In the genomic region with DNA sequence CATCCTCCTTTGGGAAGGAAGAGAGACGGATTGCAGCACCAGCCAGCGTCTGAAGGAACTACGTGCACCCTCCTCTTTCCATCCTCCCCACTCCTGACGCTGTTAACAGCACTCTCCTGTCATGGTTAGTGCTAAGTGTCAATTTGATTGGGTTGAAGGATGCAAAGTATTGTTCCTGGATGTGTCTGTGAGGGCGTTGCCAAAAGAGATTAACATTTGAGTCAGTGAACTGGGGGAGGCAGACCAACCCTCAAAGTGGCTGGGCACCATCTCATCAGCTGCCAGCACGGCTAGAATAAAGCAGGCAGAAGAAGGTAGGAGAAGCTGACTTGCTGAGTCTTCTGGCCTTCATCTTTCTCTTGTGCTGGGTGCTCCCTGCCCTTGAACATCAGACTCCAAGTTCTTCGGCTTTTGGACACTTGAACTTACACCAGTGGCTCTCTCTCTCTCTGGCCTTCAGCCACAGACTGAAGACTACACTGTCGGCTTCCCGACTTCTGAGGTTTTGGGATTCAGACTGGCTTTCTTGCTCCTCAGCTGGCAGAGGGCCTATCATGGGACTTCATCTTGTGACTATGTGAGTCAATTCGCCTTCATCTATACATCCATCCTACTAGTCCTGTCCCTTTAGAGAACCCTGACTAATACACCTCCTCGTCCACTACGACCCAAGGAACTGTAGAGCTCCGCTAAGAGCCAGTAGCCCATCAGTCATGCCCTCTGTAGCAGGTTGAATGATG, we compare ENCODE assay signal across 1 cellular context.
TF ChIP-seq lines count a peak whose summit lies in the region.

No MANE protein-coding gene starts in this region.

TF ChIP-seq in K562, 482 proteins besides CTCF, POLR2A, EP300 and RAD21 (continued from another document):
- TF ChIP-seq, protein P1, sequence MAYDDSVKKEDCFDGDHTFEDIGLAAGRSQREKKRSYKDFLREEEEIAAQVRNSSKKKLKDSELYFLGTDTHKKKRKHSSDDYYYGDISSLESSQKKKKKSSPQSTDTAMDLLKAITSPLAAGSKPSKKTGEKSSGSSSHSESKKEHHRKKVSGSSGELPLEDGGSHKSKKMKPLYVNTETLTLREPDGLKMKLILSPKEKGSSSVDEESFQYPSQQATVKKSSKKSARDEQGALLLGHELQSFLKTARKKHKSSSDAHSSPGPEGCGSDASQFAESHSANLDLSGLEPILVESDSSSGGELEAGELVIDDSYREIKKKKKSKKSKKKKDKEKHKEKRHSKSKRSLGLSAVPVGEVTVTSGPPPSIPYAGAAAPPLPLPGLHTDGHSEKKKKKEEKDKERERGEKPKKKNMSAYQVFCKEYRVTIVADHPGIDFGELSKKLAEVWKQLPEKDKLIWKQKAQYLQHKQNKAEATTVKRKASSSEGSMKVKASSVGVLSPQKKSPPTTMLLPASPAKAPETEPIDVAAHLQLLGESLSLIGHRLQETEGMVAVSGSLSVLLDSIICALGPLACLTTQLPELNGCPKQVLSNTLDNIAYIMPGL (CRISPR knock-in tag; IDR thresholded peaks at IDR 0.05) = no peak
- TF ChIP-seq ARID1B (IDR thresholded peaks at IDR 0.05) (peak; percentile 30; the same call in 1 of the 2 replicates), ZBTB17 (CRISPR knock-in tag; IDR thresholded peaks at IDR 0.05) (no peak)
- TF ChIP-seq, protein P2, sequence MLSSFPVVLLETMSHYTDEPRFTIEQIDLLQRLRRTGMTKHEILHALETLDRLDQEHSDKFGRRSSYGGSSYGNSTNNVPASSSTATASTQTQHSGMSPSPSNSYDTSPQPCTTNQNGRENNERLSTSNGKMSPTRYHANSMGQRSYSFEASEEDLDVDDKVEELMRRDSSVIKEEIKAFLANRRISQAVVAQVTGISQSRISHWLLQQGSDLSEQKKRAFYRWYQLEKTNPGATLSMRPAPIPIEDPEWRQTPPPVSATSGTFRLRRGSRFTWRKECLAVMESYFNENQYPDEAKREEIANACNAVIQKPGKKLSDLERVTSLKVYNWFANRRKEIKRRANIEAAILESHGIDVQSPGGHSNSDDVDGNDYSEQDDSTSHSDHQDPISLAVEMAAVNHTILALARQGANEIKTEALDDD (IDR thresholded peaks at IDR 0.05) = peak; percentile 11; the same call in 1 of the 2 replicates
